ENCODE assay signal across 26 cellular contexts in the genomic region with DNA sequence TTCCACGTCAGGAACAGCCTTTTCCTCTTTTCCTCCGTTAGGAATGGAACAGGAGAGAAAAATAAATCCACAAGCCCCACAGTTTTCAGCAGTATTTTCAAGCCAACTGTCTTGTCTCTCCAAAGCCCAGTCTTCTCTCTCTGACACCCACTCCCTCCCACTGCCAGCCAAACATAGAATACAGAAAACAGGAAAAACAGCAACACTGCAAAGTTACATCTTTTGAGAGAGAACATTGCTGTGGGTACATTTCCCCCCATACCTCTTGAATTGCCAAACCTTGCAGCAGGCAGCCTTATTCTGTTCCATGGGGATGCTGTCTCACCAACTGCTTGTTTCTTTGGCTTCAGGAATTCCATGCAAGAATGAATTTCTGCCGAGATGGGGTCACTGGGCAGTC.
"Had no signal": no experiment of that assay in that cellular context is flagged by ENCODE, and none has a peak within 500 bp of the region (broad histone marks: within the 10 kb centered on the region; RNA-seq: fewer than 3 reads in every experiment).

No MANE protein-coding gene starts in this region.

- H3K4me1 ChIP-seq: gastrocnemius medialis, left lung, psoas muscle, sigmoid colon, stomach, transverse colon, upper lobe of right lung, uterus had no signal

- H3K36me3 Mint-ChIP-seq: naive thymus-derived CD4-positive, alpha-beta T cell; stimulated activated effector memory CD8-positive, alpha-beta T cell treated with anti-CD3 and anti-CD28 coated beads, Interleukin-12 subunit alpha, Interleukin-12 subunit beta, amount 100 ng/mL, for 72 hours had no signal

- FAIRE-seq: kidney had no signal

- H3K4me1 Mint-ChIP-seq: mesothelial cell of epicardium; naive thymus-derived CD4-positive, alpha-beta T cell; nephron; stimulated activated effector memory CD8-positive, alpha-beta T cell treated with anti-CD3 and anti-CD28 coated beads, Interleukin-12 subunit alpha, Interleukin-12 subunit beta, amount 100 ng/mL, for 72 hours had no signal

- DNase-seq: cortex of kidney; effector CD4-positive, alpha-beta T cell; foreskin fibroblast; gastrocnemius medialis; kidney; left lung; mesenchymal stem cell; naive thymus-derived CD4-positive, alpha-beta T cell; nucleus accumbens; ovary; psoas muscle; right cardiac atrium; sigmoid colon; stimulated activated CD4-positive, alpha-beta T cell treated with anti-CD3 and anti-CD28 coated beads, Interleukin-2, amount 100 ng/mL, for 24 hours; stimulated activated CD4-positive, alpha-beta T cell treated with anti-CD3 and anti-CD28 coated beads, Interleukin-4, amount 100 ng/mL, for 24 hours; stimulated activated naive CD4-positive, alpha-beta T cell treated with Interleukin-2 at 50 U/mL for 16 hours; stomach; transverse colon; upper lobe of right lung; uterus had no signal

- H3K36me3 ChIP-seq: gastrocnemius medialis, left lung, ovary, sigmoid colon, stomach, thoracic aorta, transverse colon, upper lobe of right lung, uterus had no signal

- H3K27ac Mint-ChIP-seq: mesothelial cell of epicardium; naive thymus-derived CD4-positive, alpha-beta T cell; nephron; stimulated activated effector memory CD8-positive, alpha-beta T cell treated with anti-CD3 and anti-CD28 coated beads, Interleukin-12 subunit alpha, Interleukin-12 subunit beta, amount 100 ng/mL, for 72 hours had no signal

- H3K4me3 ChIP-seq: gastrocnemius medialis, left lung, ovary, psoas muscle, sigmoid colon, stomach, thoracic aorta, transverse colon, upper lobe of right lung, uterus had no signal

- H3K9me3 ChIP-seq: gastrocnemius medialis, ovary, psoas muscle, sigmoid colon, stomach, thoracic aorta, transverse colon, upper lobe of right lung, uterus had no signal

- H3K27ac ChIP-seq: epithelial cell of prostate, gastrocnemius medialis, left lung, ovary, psoas muscle, sigmoid colon, stomach, transverse colon, upper lobe of right lung, uterus had no signal

- H3K4me3 Mint-ChIP-seq: mesothelial cell of epicardium; naive thymus-derived CD4-positive, alpha-beta T cell; nephron; stimulated activated effector memory CD8-positive, alpha-beta T cell treated with anti-CD3 and anti-CD28 coated beads, Interleukin-12 subunit alpha, Interleukin-12 subunit beta, amount 100 ng/mL, for 72 hours had no signal

- ATAC-seq: esophagus mucosa; gastrocnemius medialis; left lung; naive thymus-derived CD4-positive, alpha-beta T cell; psoas muscle; right cardiac atrium; stimulated activated effector memory CD8-positive, alpha-beta T cell treated with anti-CD3 and anti-CD28 coated beads, Interleukin-12 subunit alpha, Interleukin-12 subunit beta, amount 100 ng/mL, for 72 hours; upper lobe of right lung had no signal

- H3K27me3 ChIP-seq: gastrocnemius medialis, left lung, ovary, sigmoid colon, stomach, transverse colon, upper lobe of right lung, uterus had no signal
